Comparison of ENCODE assay signal across 8 cellular contexts in the genomic region with DNA sequence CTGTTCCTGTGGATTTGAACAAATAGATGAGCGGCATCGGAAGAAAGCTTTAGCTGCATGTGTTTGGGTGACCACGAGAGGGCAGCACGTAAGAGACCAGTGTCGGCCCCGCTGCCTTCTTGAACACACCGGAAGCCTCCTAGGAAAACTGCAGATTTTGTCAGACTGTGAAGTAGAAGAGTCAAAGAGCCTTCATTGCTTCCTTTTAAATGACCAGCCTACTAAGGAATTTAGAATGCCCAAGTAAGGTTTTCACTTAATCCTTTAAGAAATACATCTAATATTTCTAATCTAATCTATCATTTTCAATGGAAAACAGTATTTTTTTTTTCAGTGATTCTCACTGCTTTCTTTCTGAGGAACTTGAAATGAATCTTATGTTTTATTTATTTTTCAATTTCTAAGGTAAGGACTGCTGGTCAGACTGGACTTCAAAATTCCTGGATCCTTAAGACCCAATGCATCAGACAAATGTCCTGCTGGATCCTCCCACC. TPM values are rescaled to one million over a fixed set of nuclear protein-coding genes. Genes with fewer than 3 reads are reported as not detected.
A peak's percentile ranks its signal among the peaks of the same experiment; 100 is the strongest.
DNase-seq lines count a peak whose midpoint lies in the region; ATAC-seq, FAIRE-seq and TF ChIP-seq lines count a peak whose summit lies in the region.

No MANE protein-coding gene starts in this region.

- TF ChIP-seq POLR2A in HepG2 (IDR thresholded peaks at IDR 0.05; ENCODE audit: insufficient read depth in 1 of 2, low read depth in 2 of 2, low read length in 2 of 2) = no peak

- peak; percentile 50 for TF ChIP-seq RAD21 in HepG2 (CRISPR knock-in tag; IDR thresholded peaks at IDR 0.05)

- H3K79me2 ChIP-seq in DOHH2 (ENCODE audit: control insufficient read depth, low read length) = no peaks in the 10 kb centered on the region
- no peaks in the 10 kb centered on the region for H3K79me2 ChIP-seq in HepG2 (ENCODE audit: insufficient read depth, low read length)

- no peaks in the 10 kb centered on the region for H3F3A ChIP-seq in DOHH2 (ENCODE audit: control insufficient read depth, insufficient read depth)

- H3K4me3 ChIP-seq in DOHH2 (ENCODE audit: low read length) = no peak overlapping the region
- H3K4me3 ChIP-seq in coronary artery = no peak overlapping the region
- no peak overlapping the region for H3K4me3 ChIP-seq in HepG2 (replicated peaks in 1 of 3; ENCODE audit: insufficient read depth in 1 of 3, low read depth in 2 of 3, low read length in 3 of 3)

- FAIRE-seq in HepG2 (lab: Jason Lieb, UNC) = peak; percentile 86

- H3K9me3 ChIP-seq in DOHH2 (ENCODE audit: control insufficient read depth, insufficient read depth, low read length) (no peaks in the 10 kb centered on the region), HepG2 (ENCODE audit: low read length) (no peaks in the 10 kb centered on the region)

- ATAC-seq in HG03139 (IDR thresholded peaks at IDR 0.05; ENCODE audit: unreplicated experiment) = peak; percentile 64
- ATAC-seq in HepG2 = peak; percentile 91
- no peak for ATAC-seq in GM18870 (IDR thresholded peaks at IDR 0.05; ENCODE audit: unreplicated experiment)

- no TSS peak for BruUV-seq in HepG2 (replicated peaks; lab: Mats Ljungman, UMichigan)

- H4K20me1 ChIP-seq in DOHH2 (ENCODE audit: control insufficient read depth, insufficient read depth, low read depth, low read length) (no peaks in the 10 kb centered on the region), HepG2 (ENCODE audit: insufficient read depth, low read length) (no peaks in the 10 kb centered on the region)

- H3K4me1 ChIP-seq in DOHH2 (ENCODE audit: control insufficient read depth, low read length) (peaks cover 6% of the 10 kb centered on the region), HepG2 (ENCODE audit: insufficient read depth, low read length) (no peaks in the 10 kb centered on the region)

- TF ChIP-seq CTCF in DOHH2 (IDR thresholded peaks at IDR 0.05; ENCODE audit: low read depth, low read length, poor library complexity, severe bottlenecking) (peak; percentile 94), coronary artery (IDR thresholded peaks at IDR 0.05) (peak; percentile 59), HepG2 (CRISPR knock-in tag; IDR thresholded peaks at IDR 0.05) (peak; percentile 87)

- no peaks in the 10 kb centered on the region for H3K36me3 ChIP-seq in DOHH2 (ENCODE audit: control insufficient read depth, low read length)
- H3K36me3 ChIP-seq in HepG2 (replicated peaks in 1 of 2; ENCODE audit: control insufficient read depth in 1 of 2, insufficient read depth in 2 of 2, low read length in 2 of 2) = no peaks in the 10 kb centered on the region

- CTCF ChIA-PET in HepG2 (lab: Yijun Ruan, JAX; ENCODE audit: low intra/inter-chr PET ratio, low total read pairs) = interaction anchor here (1.2 kb wide), 1 partner anchor 318 kb away, joined by 3 read pairs; no protein-coding TSS in a partner anchor

- peaks cover 16% of the 10 kb centered on the region for H3K27me3 ChIP-seq in DOHH2 (ENCODE audit: control insufficient read depth, low read length)
- H3K27me3 ChIP-seq in HepG2 (ENCODE audit: control insufficient read depth in 1 of 2, insufficient read depth in 2 of 2, low read length in 2 of 2) = peaks cover 0 to 15% of the 10 kb centered on the region in 2 experiments; a peak in 4 of 5 replicates

- H3K4me2 ChIP-seq in DOHH2 (ENCODE audit: low read length) (0 out of 2 replicates have a peak overlapping the region, but pooled peaks have one; percentile 24), HepG2 (ENCODE audit: low read depth, low read length) (no peak overlapping the region)

- no peak overlapping the region for H3K9ac ChIP-seq in HepG2 (ENCODE audit: insufficient read depth, low read depth, low read length)

- no peak overlapping the region for H2AFZ ChIP-seq in HepG2 (ENCODE audit: low read length)

- H3K9me2 ChIP-seq in DOHH2 (replicated peaks; ENCODE audit: control insufficient read depth, low read length) = no peaks in the 10 kb centered on the region

- TF ChIP-seq EP300 in HepG2 (IDR thresholded peaks at IDR 0.05; ENCODE audit: low read depth in 2 of 2, low read length in 2 of 2) = no peak
- TF ChIP-seq EP300 in HepG2 (CRISPR knock-in tag; IDR thresholded peaks at IDR 0.05; ENCODE audit: borderline replicate concordance) = no peak

- DNase-seq in NCI-H446 treated with DMSO at 0.1 percent for 48 hours (lab: John Stamatoyannopoulos, UW) (peak; percentile 34), coronary artery (ENCODE audit: low spot score) (no peak), HepG2 (ENCODE audit: low spot score) (peak; percentile 52)
- peak; percentile 60 to 73 for DNase-seq in activated CD4-positive, alpha-beta T cell treated with anti-CD3 and anti-CD28 coated beads for 4 hours
- DNase-seq in stimulated activated CD4-positive, alpha-beta T cell treated with anti-CD3 and anti-CD28 coated beads, TNF-alpha, amount 100 ng/mL, for 24 hours (ENCODE audit: low read depth in 3 of 3) = peak; percentile 34 to 68 (median 42)

- H3K27ac ChIP-seq in DOHH2 (ENCODE audit: low read depth, low read length) (no peak overlapping the region), coronary artery (no peak overlapping the region), HepG2 (ENCODE audit: extremely low read length, insufficient read depth, low read length) (no peak overlapping the region)

- POLR2A ChIA-PET in HepG2 (lab: Yijun Ruan, JAX) = interaction anchor here (0.9 kb wide), 1 partner anchor 57 kb away, joined by 4 read pairs; no protein-coding TSS in a partner anchor

- WGBS in HepG2 (ENCODE audit: low lambda C conversion rate) = 0% methylated on average over 7 of the region's 7 CpGs

- intact Hi-C loops in HepG2 (cut with micrococcal nuclease; ENCODE audit: unreplicated experiment) = loop anchor here (1.0 to 5.0 kb wide), 3 partner anchors 55 to 318 kb away; a partner anchor contains a TSS

- in situ Hi-C loops in HepG2 (cut with HindIII; ENCODE audit: extremely low pct_ligation_motif_present, low pct_unique_long_range_greater_than_20kb) = loop anchor here (10.0 kb wide), 1 partner anchor 180 kb away; no protein-coding TSS in a partner anchor

TF ChIP-seq in HepG2, 621 proteins besides CTCF, POLR2A, EP300 and RAD21:
- TF ChIP-seq STAG1 (CRISPR knock-in tag; IDR thresholded peaks at IDR 0.05) = peak; percentile 67
- TF ChIP-seq KDM2A (CRISPR knock-in tag; IDR thresholded peaks at IDR 0.05; ENCODE audit: borderline replicate concordance, low read depth) = peak; percentile 73
- TF ChIP-seq KDM5A (IDR thresholded peaks at IDR 0.05; ENCODE audit: borderline replicate concordance, low read length) = no peak
- TF ChIP-seq ZBTB7A (CRISPR knock-in tag; IDR thresholded peaks at IDR 0.05) = no peak
- peak; percentile 34; the same call in 1 of the 2 replicates for TF ChIP-seq ELF1 (CRISPR knock-in tag; IDR thresholded peaks at IDR 0.05)
- peak; percentile 42; the same call in 1 of the 2 replicates for TF ChIP-seq THAP11 (CRISPR knock-in tag; IDR thresholded peaks at IDR 0.05)
- no peak for TF ChIP-seq MIER3 (CRISPR knock-in tag; IDR thresholded peaks at IDR 0.05; ENCODE audit: borderline replicate concordance)
- 0 out of 2 replicates have a peak, but pooled peaks have one; percentile 32 for TF ChIP-seq SMAD3 (CRISPR knock-in tag; IDR thresholded peaks at IDR 0.05)
- TF ChIP-seq, protein P1, sequence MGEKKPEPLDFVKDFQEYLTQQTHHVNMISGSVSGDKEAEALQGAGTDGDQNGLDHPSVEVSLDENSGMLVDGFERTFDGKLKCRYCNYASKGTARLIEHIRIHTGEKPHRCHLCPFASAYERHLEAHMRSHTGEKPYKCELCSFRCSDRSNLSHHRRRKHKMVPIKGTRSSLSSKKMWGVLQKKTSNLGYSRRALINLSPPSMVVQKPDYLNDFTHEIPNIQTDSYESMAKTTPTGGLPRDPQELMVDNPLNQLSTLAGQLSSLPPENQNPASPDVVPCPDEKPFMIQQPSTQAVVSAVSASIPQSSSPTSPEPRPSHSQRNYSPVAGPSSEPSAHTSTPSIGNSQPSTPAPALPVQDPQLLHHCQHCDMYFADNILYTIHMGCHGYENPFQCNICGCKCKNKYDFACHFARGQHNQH (CRISPR knock-in tag; IDR thresholded peaks at IDR 0.05) = 0 out of 2 replicates have a peak, but pooled peaks have one; percentile 26
- TF ChIP-seq ZZZ3 (CRISPR knock-in tag; IDR thresholded peaks at IDR 0.05; ENCODE audit: borderline replicate concordance) = no peak
- 0 out of 2 replicates have a peak, but pooled peaks have one; percentile 26 for TF ChIP-seq GATAD2A (CRISPR knock-in tag; IDR thresholded peaks at IDR 0.05)
- TF ChIP-seq GABPA (IDR thresholded peaks at IDR 0.05; ENCODE audit: low read depth, low read length) = no peak
- TF ChIP-seq GABPA (CRISPR knock-in tag; IDR thresholded peaks at IDR 0.05; ENCODE audit: low read depth) = peak; percentile 20; the same call in 1 of the 2 replicates
- TF ChIP-seq SMC3 (IDR thresholded peaks at IDR 0.05; ENCODE audit: low read length) = peak; percentile 80
- peak; percentile 46; the same call in 1 of the 2 replicates for TF ChIP-seq ETV5 (CRISPR knock-in tag; IDR thresholded peaks at IDR 0.05; ENCODE audit: borderline replicate concordance)

RNA-seq across cellular contexts. Expression of a gene that starts 55.4 kb away (rescaled TPM):
- total RNA-seq in HepG2 (2016; rRNA removed; fragmentation: Illumina TruSeq; extraction: Trizol) = 211 and 297 TPM in 2 replicates
- total RNA-seq in HepG2 (2016; cell fraction: cytosol; rRNA removed; fragmentation: Illumina TruSeq; extraction: Trizol; ENCODE audit: low read depth) = 258 and 292 TPM in 2 replicates
- total RNA-seq in HepG2 (2016; cell fraction: insoluble cytoplasmic fraction; rRNA removed; fragmentation: Illumina TruSeq; extraction: Trizol) = 217 and 309 TPM in 2 replicates
- 238 and 248 TPM in 2 replicates for total RNA-seq in HepG2 (2016; cell fraction: membrane; rRNA removed; fragmentation: Illumina TruSeq; extraction: Trizol)
- total RNA-seq in HepG2 (2016; cell fraction: nucleus; rRNA removed; fragmentation: Illumina TruSeq; extraction: Trizol) = 207 and 249 TPM in 2 replicates
- 59.2 and 71.9 TPM in 2 replicates for polyA plus RNA-seq in HepG2 (2011; rRNA removed)
- 66.6 and 92.7 TPM in 2 replicates for polyA plus RNA-seq in HepG2 (2011; cell fraction: cytosol; rRNA removed)
- 18.0 and 26.4 TPM in 2 replicates for polyA plus RNA-seq in HepG2 (2011; cell fraction: nucleus; rRNA removed)
- 158 and 241 TPM in 2 replicates for polyA plus RNA-seq in HepG2 (2012)
- polyA plus RNA-seq in HepG2 (2016; cell fraction: cytosol; fragmentation: Illumina TruSeq; extraction: Trizol; ENCODE audit: low read depth) = 266 and 357 TPM in 2 replicates
- polyA plus RNA-seq in HepG2 (2016; cell fraction: insoluble cytoplasmic fraction; fragmentation: Illumina TruSeq; extraction: Trizol; ENCODE audit: low read depth) = 190 and 205 TPM in 2 replicates
- 188 and 231 TPM in 2 replicates for polyA plus RNA-seq in HepG2 (2016; cell fraction: membrane; fragmentation: Illumina TruSeq; extraction: Trizol; ENCODE audit: low read depth)
- polyA plus RNA-seq in HepG2 (2016; cell fraction: nucleus; fragmentation: Illumina TruSeq; extraction: Trizol; ENCODE audit: insufficient read depth, low read depth) = 302 and 338 TPM in 2 replicates
- 10.4 and 21.3 TPM in 2 replicates for polyA minus RNA-seq in HepG2 (2011; rRNA and poly(A)+ RNA removed; ENCODE audit: low replicate concordance)
- polyA minus RNA-seq in HepG2 (2011; cell fraction: cytosol; rRNA and poly(A)+ RNA removed) = 23.8 and 24.0 TPM in 2 replicates
- 25.4 and 28.5 TPM in 2 replicates for polyA minus RNA-seq in HepG2 (2011; cell fraction: nucleus; rRNA and poly(A)+ RNA removed)
